In the genomic region with DNA sequence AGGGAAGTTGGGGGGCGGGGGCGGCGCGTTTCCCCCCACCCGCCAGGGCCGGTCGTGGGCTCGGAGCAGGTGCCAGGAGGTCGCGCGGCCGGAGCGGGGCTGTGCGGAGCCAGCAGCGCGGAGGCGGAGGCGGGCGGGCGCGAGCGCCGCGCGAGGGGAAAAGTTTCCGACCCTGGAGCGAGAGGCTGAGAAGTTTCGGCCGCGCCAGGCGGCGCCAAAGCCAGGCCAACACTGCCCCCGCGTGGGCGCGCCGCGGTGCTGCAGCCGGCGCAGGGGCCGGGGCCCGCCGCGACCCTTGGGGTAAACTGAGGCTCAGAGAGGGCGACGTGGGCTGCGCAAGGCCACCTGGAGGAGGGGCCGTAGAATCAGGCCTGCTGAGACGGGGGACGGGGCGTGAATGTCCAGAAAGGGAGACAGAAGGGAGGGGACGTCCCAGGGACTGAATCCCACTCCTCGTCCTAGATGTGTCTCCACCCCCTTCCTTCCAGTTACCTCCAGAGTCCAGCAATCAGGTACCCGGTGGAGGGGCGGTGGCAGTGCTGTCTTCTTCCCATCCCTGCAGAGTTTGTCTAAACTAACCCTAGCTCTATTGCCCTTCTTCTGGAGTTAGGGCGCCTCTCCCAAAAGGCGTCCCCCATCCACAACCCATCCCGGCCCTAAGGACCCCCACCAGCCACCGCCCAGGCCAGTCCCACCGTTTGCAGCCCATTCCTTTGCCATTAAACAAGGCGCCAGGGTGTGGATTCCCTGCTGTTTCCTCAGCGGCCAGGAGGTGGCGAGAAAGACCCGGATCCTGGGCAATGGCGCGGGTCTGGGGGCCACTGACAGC, we compare ENCODE assay signal across 9 cellular contexts. TPM values are rescaled to one million over a fixed set of nuclear protein-coding genes. Genes with fewer than 3 reads are reported as not detected.
DNase-seq lines count a peak whose midpoint lies in the region; ATAC-seq and TF ChIP-seq lines count a peak whose summit lies in the region.
"Had no signal": no experiment of that assay in that cellular context is flagged by ENCODE, and none has a peak within 500 bp of the region (broad histone marks: within the 10 kb centered on the region; RNA-seq: fewer than 3 reads in every experiment).

No MANE protein-coding gene starts in this region.

- intact Hi-C loops in CD8-positive, alpha-beta T cell (cut with DNase I, micrococcal nuclease) = loop anchor here (1.0 to 10.0 kb wide), 9 partner anchors 14 to 479 kb away; no protein-coding TSS in a partner anchor
- intact Hi-C loops in activated CD4-positive, alpha-beta T cell treated with anti-CD3 and anti-CD28 coated beads, Interleukin-2, amount 10 ng/mL, durations not matched to agents 24 days and 14 days (cut with micrococcal nuclease) = loop anchor here (1.0 to 10.0 kb wide), 4 partner anchors 14 to 471 kb away; no protein-coding TSS in a partner anchor

- no peaks in the 10 kb centered on the region for H4K20me1 ChIP-seq in GM23338 (replicated peaks; ENCODE audit: insufficient read depth)

- no peaks in the 10 kb centered on the region for H3K36me3 ChIP-seq in CD8-positive, alpha-beta T cell (ENCODE audit: insufficient read depth, low read length)
- no peaks in the 10 kb centered on the region for H3K36me3 ChIP-seq in GM23338 (ENCODE audit: insufficient read depth)

- H3K4me2 ChIP-seq in GM23338 = peak overlapping the region; percentile 89

- H3K9me3 Mint-ChIP-seq in CD8-positive, alpha-beta T cell = no peaks in the 10 kb centered on the region
- H3K9me3 Mint-ChIP-seq in GM23338 = no peaks in the 10 kb centered on the region
- no peaks in the 10 kb centered on the region for H3K9me3 Mint-ChIP-seq in activated CD4-positive, alpha-beta T cell treated with anti-CD3 and anti-CD28 coated beads, Interleukin-2, amount 10 ng/mL, durations not matched to agents 24 days and 14 days

- H3K4me1 Mint-ChIP-seq in CD8-positive, alpha-beta T cell (ENCODE audit: low read depth) = peaks cover 29% of the 10 kb centered on the region
- peaks cover 23% of the 10 kb centered on the region for H3K4me1 Mint-ChIP-seq in GM23338
- H3K4me1 Mint-ChIP-seq in activated CD4-positive, alpha-beta T cell treated with anti-CD3 and anti-CD28 coated beads, Interleukin-2, amount 10 ng/mL, durations not matched to agents 24 days and 14 days = peaks cover 35% of the 10 kb centered on the region

- no peaks in the 10 kb centered on the region for H3K79me2 ChIP-seq in GM23338 (replicated peaks; ENCODE audit: insufficient read depth)

- no peaks in the 10 kb centered on the region for H3K27me3 ChIP-seq in CD8-positive, alpha-beta T cell (ENCODE audit: insufficient read depth, low read length)
- peaks cover 12% of the 10 kb centered on the region for H3K27me3 ChIP-seq in GM23338 (ENCODE audit: insufficient read depth)

- DNase-seq in CD8-positive, alpha-beta T cell = peak; percentile 50 to 85 (median 70)
- DNase-seq in GM23338 (ENCODE audit: low spot score) (peak; percentile 92), NCI-H2171 treated with DMSO at 0.1 percent for 48 hours (lab: John Stamatoyannopoulos, UW) (peak; percentile 67), left kidney (ENCODE audit: low read depth, low spot score) (peak; percentile 91)
- peak; percentile 92 for DNase-seq in activated CD4-positive, alpha-beta T cell treated with anti-CD3 and anti-CD28 coated beads, Interleukin-2, amount 10 ng/mL, durations not matched to agents 24 days and 14 days
- DNase-seq in stimulated activated CD4-positive, alpha-beta T cell treated with anti-CD3 and anti-CD28 coated beads, Interleukin-2, amount 100 ng/mL, for 4 hours (ENCODE audit: low read depth) = peak; percentile 64

- H3K4me3 Mint-ChIP-seq in CD8-positive, alpha-beta T cell = peak overlapping the region; percentile 76
- H3K4me3 Mint-ChIP-seq in GM23338 = peak overlapping the region; percentile 55
- H3K4me3 Mint-ChIP-seq in activated CD4-positive, alpha-beta T cell treated with anti-CD3 and anti-CD28 coated beads, Interleukin-2, amount 10 ng/mL, durations not matched to agents 24 days and 14 days = peak overlapping the region; percentile 84

- peaks cover 2% of the 10 kb centered on the region for H3K36me3 Mint-ChIP-seq in CD8-positive, alpha-beta T cell
- H3K36me3 Mint-ChIP-seq in GM23338 (ENCODE audit: low read depth) = no peaks in the 10 kb centered on the region
- H3K36me3 Mint-ChIP-seq in activated CD4-positive, alpha-beta T cell treated with anti-CD3 and anti-CD28 coated beads, Interleukin-2, amount 10 ng/mL, durations not matched to agents 24 days and 14 days (ENCODE audit: low read depth) = no peaks in the 10 kb centered on the region

- peaks cover 25% of the 10 kb centered on the region for H3K4me1 ChIP-seq in CD8-positive, alpha-beta T cell (ENCODE audit: insufficient read depth, low read length)
- peaks cover 6% of the 10 kb centered on the region; the same call in 1 of the 2 replicates for H3K4me1 ChIP-seq in GM23338 (ENCODE audit: insufficient read depth)

- H3K27ac ChIP-seq in CD8-positive, alpha-beta T cell (ENCODE audit: low read depth, low read length) = no peak overlapping the region
- H3K27ac ChIP-seq in GM23338 (ENCODE audit: low read depth) (no peak overlapping the region), cingulate gyrus (ENCODE audit: low read depth, low read length) (peak overlapping the region; percentile 79)

- H3K4me3 ChIP-seq in CD8-positive, alpha-beta T cell (ENCODE audit: low read depth, low read length) = peak overlapping the region; percentile 77
- H3K4me3 ChIP-seq in GM23338 = peak overlapping the region; percentile 81

- H3K9me3 ChIP-seq in CD8-positive, alpha-beta T cell (ENCODE audit: low read length) = no peaks in the 10 kb centered on the region

- H2AFZ ChIP-seq in GM23338 = peak overlapping the region; percentile 94

- POLR2A ChIA-PET in CD8-positive, alpha-beta T cell (lab: Charles Lee) = interaction anchor here (0.6 to 1.2 kb wide), 3 partner anchors 224 to 471 kb away, joined by 3 to 4 read pairs (median 3); a partner anchor contains a TSS

- TF ChIP-seq CTCF in CD8-positive, alpha-beta T cell (IDR thresholded peaks at IDR 0.05) = peak; percentile 93
- peak; percentile 71 to 83 for TF ChIP-seq CTCF in GM23338 (conservative IDR thresholded peaks at IDR 0.05; ENCODE audit: low read depth in 2 of 2)

- H3K27me3 Mint-ChIP-seq in CD8-positive, alpha-beta T cell (ENCODE audit: low read depth) = no peaks in the 10 kb centered on the region
- peaks cover 25% of the 10 kb centered on the region for H3K27me3 Mint-ChIP-seq in GM23338 (ENCODE audit: insufficient read depth, low read depth, poor library complexity)
- H3K27me3 Mint-ChIP-seq in activated CD4-positive, alpha-beta T cell treated with anti-CD3 and anti-CD28 coated beads, Interleukin-2, amount 10 ng/mL, durations not matched to agents 24 days and 14 days = peaks cover 5% of the 10 kb centered on the region

- no peaks in the 10 kb centered on the region; the same call in 1 of the 2 replicates for H3F3A ChIP-seq in GM23338 (replicated peaks; ENCODE audit: low read depth)

- CTCF ChIA-PET in CD8-positive, alpha-beta T cell (lab: Charles Lee) = interaction anchor here (0.8 to 5.4 kb wide), 33 partner anchors 10 to 481 kb away, joined by 3 to 47 read pairs (median 3); a partner anchor contains a TSS

- H3K9me2 ChIP-seq in GM23338 (ENCODE audit: insufficient read depth) = no peaks in the 10 kb centered on the region

- H3K27ac Mint-ChIP-seq in CD8-positive, alpha-beta T cell = peak overlapping the region; percentile 69
- no peak overlapping the region for H3K27ac Mint-ChIP-seq in GM23338
- H3K27ac Mint-ChIP-seq in activated CD4-positive, alpha-beta T cell treated with anti-CD3 and anti-CD28 coated beads, Interleukin-2, amount 10 ng/mL, durations not matched to agents 24 days and 14 days = peak overlapping the region; percentile 89

- ATAC-seq in CD8-positive, alpha-beta T cell = peak; percentile 57
- peak; percentile 52 for ATAC-seq in GM23338
- ATAC-seq in GM18858 (IDR thresholded peaks at IDR 0.05; ENCODE audit: unreplicated experiment) = no peak

TF ChIP-seq in GM23338, 12 proteins besides CTCF, POLR2A, EP300 and RAD21 (continues in another document):
- no peak for TF ChIP-seq EZH2phosphoT487 (IDR thresholded peaks at IDR 0.05; ENCODE audit: unreplicated experiment)

RNA-seq across cellular contexts. Expression of a gene that starts 10.2 kb away (rescaled TPM):
- under 1 TPM in 1 of 2 experiments, not detected in 1; 0.19 TPM for total RNA-seq in CD8-positive, alpha-beta T cell
- total RNA-seq in GM23338 (2014; rRNA removed; shearing (Covaris generic)) = not detected in 2 replicates
- not detected in 2 replicates for polyA plus RNA-seq in GM23338 (2016; fragmentation: Nextera tagmentation; extraction: Ambion mirVana)
- total RNA-seq in activated CD4-positive, alpha-beta T cell treated with anti-CD3 and anti-CD28 coated beads, Interleukin-2, amount 10 ng/mL, durations not matched to agents 24 days and 14 days = not detected in 2 replicates
- total RNA-seq: T-helper 2 cell treated with Interferon-gamma antibody and Interleukin-4, amounts not matched to agents 100 ng/mL and 5 ng/mL, for 36 hours had no signal

RNA-seq across cellular contexts. Expression of a gene that starts 15.3 kb away (rescaled TPM):
- total RNA-seq in CD8-positive, alpha-beta T cell = 10 to 100 TPM; 48.1 to 51.1 TPM
- total RNA-seq in GM23338 (2014; rRNA removed; shearing (Covaris generic)) = 44.2 and 59.4 TPM in 2 replicates
- polyA plus RNA-seq in GM23338 (2016; fragmentation: Nextera tagmentation; extraction: Ambion mirVana) = 97.4 and 108 TPM in 2 replicates
- 72.0 and 72.4 TPM in 2 replicates for total RNA-seq in activated CD4-positive, alpha-beta T cell treated with anti-CD3 and anti-CD28 coated beads, Interleukin-2, amount 10 ng/mL, durations not matched to agents 24 days and 14 days

RNA-seq across cellular contexts. Expression of a gene that starts 31.3 kb away (rescaled TPM):
- 10 to 100 TPM; 39.9 to 42.0 TPM for total RNA-seq in CD8-positive, alpha-beta T cell
- total RNA-seq in GM23338 (2014; rRNA removed; shearing (Covaris generic)) = 15.6 and 19.8 TPM in 2 replicates
- polyA plus RNA-seq in GM23338 (2016; fragmentation: Nextera tagmentation; extraction: Ambion mirVana) = 8.8 and 9.7 TPM in 2 replicates
- 21.9 and 22.7 TPM in 2 replicates for total RNA-seq in activated CD4-positive, alpha-beta T cell treated with anti-CD3 and anti-CD28 coated beads, Interleukin-2, amount 10 ng/mL, durations not matched to agents 24 days and 14 days

RNA-seq across cellular contexts. Expression of a gene that starts 54.8 kb away (rescaled TPM):
- total RNA-seq in CD8-positive, alpha-beta T cell = not detected
- total RNA-seq in GM23338 (2014; rRNA removed; shearing (Covaris generic)) = 4.5 and 8.3 TPM in 2 replicates
- 5.6 and 5.8 TPM in 2 replicates for polyA plus RNA-seq in GM23338 (2016; fragmentation: Nextera tagmentation; extraction: Ambion mirVana)
- 3.4 and 3.8 TPM in 2 replicates for total RNA-seq in activated CD4-positive, alpha-beta T cell treated with anti-CD3 and anti-CD28 coated beads, Interleukin-2, amount 10 ng/mL, durations not matched to agents 24 days and 14 days
